ENCODE assay signal across 8 cellular contexts in genomic region chr6:4588581-4588980, GRCh38.
"Had no signal": no experiment of that assay in that cellular context is flagged by ENCODE, and none has a peak within 500 bp of the region (broad histone marks: within the 10 kb centered on the region; RNA-seq: fewer than 3 reads in every experiment).

No MANE protein-coding gene starts in this region.

- ATAC-seq: GM12878 had no signal

- DNase-seq: GDM1, GF-D8 had no signal

- FAIRE-seq: G401.6, GM12878, GM12891, GM12892, GM18507, GM19239 had no signal

- H3K4me3 ChIP-seq: GM12878 had no signal
